ENCODE assay signal across 1 cellular context in the genomic region with DNA sequence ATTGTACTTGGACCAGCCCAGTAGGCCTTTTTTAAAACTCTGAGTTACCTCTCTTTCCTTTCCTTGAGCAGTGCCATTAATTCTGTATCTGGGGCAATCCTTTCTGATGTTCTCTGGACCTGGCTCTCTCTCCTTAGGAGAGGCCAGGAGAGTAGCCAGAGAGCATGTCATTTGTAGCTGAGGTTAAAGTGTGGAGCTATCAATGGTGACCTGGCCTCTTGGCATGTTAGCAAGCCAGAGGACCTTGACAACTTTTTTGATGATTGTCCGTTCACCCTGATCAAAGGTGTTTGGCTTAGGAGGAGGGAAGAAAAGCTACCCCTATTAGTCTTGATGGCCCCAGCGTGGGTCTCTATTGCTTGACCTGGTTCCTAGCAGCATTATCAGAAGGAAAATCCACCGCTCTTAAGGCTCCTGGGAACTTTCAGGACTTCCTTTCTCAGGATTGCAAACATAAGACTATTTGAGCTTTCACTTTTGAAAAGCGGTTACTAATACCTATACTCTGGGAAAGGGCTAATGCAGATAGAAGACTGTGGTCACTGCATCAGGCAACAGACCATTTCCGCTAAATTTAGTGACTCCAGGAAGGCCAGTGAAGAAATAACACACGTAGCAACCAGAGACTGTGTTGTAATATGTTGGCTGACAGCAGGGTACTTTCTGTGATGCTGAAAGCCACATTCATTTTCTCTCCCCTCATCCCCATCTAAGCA.
TF ChIP-seq lines count a peak whose summit lies in the region.

No MANE protein-coding gene starts in this region.

TF ChIP-seq in K562, 482 proteins besides CTCF, POLR2A, EP300 and RAD21:
- no peak for TF ChIP-seq BCOR (IDR thresholded peaks at IDR 0.05)
- no peak for TF ChIP-seq ZBTB8A (IDR thresholded peaks at IDR 0.05; ENCODE audit: partially characterized antibody)
- TF ChIP-seq, protein P1, sequence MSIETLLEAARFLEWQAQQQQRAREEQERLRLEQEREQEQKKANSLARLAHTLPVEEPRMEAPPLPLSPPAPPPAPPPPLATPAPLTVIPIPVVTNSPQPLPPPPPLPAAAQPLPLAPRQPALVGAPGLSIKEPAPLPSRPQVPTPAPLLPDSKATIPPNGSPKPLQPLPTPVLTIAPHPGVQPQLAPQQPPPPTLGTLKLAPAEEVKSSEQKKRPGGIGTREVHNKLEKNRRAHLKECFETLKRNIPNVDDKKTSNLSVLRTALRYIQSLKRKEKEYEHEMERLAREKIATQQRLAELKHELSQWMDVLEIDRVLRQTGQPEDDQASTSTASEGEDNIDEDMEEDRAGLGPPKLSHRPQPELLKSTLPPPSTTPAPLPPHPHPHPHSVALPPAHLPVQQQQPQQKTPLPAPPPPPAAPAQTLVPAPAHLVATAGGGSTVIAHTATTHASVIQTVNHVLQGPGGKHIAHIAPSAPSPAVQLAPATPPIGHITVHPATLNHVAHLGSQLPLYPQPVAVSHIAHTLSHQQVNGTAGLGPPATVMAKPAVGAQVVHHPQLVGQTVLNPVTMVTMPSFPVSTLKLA (conservative IDR thresholded peaks at IDR 0.05), result no peak
- TF ChIP-seq ZNF212 (CRISPR knock-in tag; IDR thresholded peaks at IDR 0.05), result no peak
- no peak for TF ChIP-seq DDX20 (tag; IDR thresholded peaks at IDR 0.05; ENCODE audit: low read depth)
- TF ChIP-seq, protein P2, sequence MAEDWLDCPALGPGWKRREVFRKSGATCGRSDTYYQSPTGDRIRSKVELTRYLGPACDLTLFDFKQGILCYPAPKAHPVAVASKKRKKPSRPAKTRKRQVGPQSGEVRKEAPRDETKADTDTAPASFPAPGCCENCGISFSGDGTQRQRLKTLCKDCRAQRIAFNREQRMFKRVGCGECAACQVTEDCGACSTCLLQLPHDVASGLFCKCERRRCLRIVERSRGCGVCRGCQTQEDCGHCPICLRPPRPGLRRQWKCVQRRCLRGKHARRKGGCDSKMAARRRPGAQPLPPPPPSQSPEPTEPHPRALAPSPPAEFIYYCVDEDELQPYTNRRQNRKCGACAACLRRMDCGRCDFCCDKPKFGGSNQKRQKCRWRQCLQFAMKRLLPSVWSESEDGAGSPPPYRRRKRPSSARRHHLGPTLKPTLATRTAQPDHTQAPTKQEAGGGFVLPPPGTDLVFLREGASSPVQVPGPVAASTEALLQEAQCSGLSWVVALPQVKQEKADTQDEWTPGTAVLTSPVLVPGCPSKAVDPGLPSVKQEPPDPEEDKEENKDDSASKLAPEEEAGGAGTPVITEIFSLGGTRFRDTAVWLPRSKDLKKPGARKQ (CRISPR knock-in tag; IDR thresholded peaks at IDR 0.05), result no peak
- no peak for TF ChIP-seq ZNF197 (CRISPR knock-in tag; IDR thresholded peaks at IDR 0.05; ENCODE audit: low read depth)
- TF ChIP-seq, protein P3, sequence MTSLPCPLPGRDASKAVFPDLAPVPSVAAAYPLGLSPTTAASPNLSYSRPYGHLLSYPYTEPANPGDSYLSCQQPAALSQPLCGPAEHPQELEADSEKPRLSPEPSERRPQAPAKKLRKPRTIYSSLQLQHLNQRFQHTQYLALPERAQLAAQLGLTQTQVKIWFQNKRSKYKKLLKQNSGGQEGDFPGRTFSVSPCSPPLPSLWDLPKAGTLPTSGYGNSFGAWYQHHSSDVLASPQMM (CRISPR knock-in tag; IDR thresholded peaks at IDR 0.05), result no peak
- TF ChIP-seq, protein P4, sequence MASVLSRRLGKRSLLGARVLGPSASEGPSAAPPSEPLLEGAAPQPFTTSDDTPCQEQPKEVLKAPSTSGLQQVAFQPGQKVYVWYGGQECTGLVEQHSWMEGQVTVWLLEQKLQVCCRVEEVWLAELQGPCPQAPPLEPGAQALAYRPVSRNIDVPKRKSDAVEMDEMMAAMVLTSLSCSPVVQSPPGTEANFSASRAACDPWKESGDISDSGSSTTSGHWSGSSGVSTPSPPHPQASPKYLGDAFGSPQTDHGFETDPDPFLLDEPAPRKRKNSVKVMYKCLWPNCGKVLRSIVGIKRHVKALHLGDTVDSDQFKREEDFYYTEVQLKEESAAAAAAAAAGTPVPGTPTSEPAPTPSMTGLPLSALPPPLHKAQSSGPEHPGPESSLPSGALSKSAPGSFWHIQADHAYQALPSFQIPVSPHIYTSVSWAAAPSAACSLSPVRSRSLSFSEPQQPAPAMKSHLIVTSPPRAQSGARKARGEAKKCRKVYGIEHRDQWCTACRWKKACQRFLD (CRISPR knock-in tag; IDR thresholded peaks at IDR 0.05), result no peak
